Comparison of ENCODE assay signal across 1 cellular context in the genomic region with DNA sequence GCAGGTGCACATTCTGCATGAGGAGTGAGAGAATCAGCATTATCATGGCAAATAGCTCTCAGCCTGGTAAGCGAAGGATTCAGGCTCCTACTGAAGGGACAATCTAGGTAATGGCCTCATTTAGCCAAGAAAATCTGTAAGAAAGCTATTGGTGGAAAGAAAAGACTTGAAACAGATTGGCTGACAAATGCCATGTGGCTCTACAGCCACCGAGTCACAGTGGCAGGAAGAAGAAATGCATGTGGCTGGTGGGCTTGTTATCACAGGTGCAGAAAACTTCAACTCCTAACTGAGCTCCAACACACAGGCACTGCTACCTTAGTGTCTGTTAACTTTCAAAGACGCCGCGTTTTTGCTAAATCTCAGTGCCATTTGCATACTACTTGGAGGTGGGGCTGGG.
TF ChIP-seq lines count a peak whose summit lies in the region.

No MANE protein-coding gene starts in this region.

TF ChIP-seq in K562, 482 proteins besides CTCF, POLR2A, EP300 and RAD21:
- TF ChIP-seq KDM1A (IDR thresholded peaks at IDR 0.05), result no peak
- no peak for TF ChIP-seq ZNF165 (CRISPR knock-in tag; IDR thresholded peaks at IDR 0.05; ENCODE audit: borderline replicate concordance)
- no peak for TF ChIP-seq TEAD1 (CRISPR knock-in tag; IDR thresholded peaks at IDR 0.05)
- no peak for TF ChIP-seq ZNF57 (CRISPR knock-in tag; IDR thresholded peaks at IDR 0.05)
- no peak for TF ChIP-seq RBBP5 (IDR thresholded peaks at IDR 0.05; ENCODE audit: borderline replicate concordance, insufficient read depth, low read length, poor library complexity, severe bottlenecking)
- TF ChIP-seq SREBF2 (CRISPR knock-in tag; IDR thresholded peaks at IDR 0.05), result no peak
- no peak for TF ChIP-seq ZNF280A (IDR thresholded peaks at IDR 0.05; ENCODE audit: low read depth, partially characterized antibody)
- TF ChIP-seq NKRF (IDR thresholded peaks at IDR 0.05; ENCODE audit: borderline replicate concordance), result no peak
- TF ChIP-seq, protein P1, sequence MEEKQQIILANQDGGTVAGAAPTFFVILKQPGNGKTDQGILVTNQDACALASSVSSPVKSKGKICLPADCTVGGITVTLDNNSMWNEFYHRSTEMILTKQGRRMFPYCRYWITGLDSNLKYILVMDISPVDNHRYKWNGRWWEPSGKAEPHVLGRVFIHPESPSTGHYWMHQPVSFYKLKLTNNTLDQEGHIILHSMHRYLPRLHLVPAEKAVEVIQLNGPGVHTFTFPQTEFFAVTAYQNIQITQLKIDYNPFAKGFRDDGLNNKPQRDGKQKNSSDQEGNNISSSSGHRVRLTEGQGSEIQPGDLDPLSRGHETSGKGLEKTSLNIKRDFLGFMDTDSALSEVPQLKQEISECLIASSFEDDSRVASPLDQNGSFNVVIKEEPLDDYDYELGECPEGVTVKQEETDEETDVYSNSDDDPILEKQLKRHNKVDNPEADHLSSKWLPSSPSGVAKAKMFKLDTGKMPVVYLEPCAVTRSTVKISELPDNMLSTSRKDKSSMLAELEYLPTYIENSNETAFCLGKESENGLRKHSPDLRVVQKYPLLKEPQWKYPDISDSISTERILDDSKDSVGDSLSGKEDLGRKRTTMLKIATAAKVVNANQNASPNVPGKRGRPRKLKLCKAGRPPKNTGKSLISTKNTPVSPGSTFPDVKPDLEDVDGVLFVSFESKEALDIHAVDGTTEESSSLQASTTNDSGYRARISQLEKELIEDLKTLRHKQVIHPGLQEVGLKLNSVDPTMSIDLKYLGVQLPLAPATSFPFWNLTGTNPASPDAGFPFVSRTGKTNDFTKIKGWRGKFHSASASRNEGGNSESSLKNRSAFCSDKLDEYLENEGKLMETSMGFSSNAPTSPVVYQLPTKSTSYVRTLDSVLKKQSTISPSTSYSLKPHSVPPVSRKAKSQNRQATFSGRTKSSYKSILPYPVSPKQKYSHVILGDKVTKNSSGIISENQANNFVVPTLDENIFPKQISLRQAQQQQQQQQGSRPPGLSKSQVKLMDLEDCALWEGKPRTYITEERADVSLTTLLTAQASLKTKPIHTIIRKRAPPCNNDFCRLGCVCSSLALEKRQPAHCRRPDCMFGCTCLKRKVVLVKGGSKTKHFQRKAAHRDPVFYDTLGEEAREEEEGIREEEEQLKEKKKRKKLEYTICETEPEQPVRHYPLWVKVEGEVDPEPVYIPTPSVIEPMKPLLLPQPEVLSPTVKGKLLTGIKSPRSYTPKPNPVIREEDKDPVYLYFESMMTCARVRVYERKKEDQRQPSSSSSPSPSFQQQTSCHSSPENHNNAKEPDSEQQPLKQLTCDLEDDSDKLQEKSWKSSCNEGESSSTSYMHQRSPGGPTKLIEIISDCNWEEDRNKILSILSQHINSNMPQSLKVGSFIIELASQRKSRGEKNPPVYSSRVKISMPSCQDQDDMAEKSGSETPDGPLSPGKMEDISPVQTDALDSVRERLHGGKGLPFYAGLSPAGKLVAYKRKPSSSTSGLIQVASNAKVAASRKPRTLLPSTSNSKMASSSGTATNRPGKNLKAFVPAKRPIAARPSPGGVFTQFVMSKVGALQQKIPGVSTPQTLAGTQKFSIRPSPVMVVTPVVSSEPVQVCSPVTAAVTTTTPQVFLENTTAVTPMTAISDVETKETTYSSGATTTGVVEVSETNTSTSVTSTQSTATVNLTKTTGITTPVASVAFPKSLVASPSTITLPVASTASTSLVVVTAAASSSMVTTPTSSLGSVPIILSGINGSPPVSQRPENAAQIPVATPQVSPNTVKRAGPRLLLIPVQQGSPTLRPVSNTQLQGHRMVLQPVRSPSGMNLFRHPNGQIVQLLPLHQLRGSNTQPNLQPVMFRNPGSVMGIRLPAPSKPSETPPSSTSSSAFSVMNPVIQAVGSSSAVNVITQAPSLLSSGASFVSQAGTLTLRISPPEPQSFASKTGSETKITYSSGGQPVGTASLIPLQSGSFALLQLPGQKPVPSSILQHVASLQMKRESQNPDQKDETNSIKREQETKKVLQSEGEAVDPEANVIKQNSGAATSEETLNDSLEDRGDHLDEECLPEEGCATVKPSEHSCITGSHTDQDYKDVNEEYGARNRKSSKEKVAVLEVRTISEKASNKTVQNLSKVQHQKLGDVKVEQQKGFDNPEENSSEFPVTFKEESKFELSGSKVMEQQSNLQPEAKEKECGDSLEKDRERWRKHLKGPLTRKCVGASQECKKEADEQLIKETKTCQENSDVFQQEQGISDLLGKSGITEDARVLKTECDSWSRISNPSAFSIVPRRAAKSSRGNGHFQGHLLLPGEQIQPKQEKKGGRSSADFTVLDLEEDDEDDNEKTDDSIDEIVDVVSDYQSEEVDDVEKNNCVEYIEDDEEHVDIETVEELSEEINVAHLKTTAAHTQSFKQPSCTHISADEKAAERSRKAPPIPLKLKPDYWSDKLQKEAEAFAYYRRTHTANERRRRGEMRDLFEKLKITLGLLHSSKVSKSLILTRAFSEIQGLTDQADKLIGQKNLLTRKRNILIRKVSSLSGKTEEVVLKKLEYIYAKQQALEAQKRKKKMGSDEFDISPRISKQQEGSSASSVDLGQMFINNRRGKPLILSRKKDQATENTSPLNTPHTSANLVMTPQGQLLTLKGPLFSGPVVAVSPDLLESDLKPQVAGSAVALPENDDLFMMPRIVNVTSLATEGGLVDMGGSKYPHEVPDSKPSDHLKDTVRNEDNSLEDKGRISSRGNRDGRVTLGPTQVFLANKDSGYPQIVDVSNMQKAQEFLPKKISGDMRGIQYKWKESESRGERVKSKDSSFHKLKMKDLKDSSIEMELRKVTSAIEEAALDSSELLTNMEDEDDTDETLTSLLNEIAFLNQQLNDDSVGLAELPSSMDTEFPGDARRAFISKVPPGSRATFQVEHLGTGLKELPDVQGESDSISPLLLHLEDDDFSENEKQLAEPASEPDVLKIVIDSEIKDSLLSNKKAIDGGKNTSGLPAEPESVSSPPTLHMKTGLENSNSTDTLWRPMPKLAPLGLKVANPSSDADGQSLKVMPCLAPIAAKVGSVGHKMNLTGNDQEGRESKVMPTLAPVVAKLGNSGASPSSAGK (IDR thresholded peaks at IDR 0.05), result no peak
- TF ChIP-seq RFX1 (IDR thresholded peaks at IDR 0.05), result no peak
- TF ChIP-seq ATF7 (IDR thresholded peaks at IDR 0.05), result no peak
- TF ChIP-seq SP1 (CRISPR knock-in tag; IDR thresholded peaks at IDR 0.05), result no peak
- no peak for TF ChIP-seq THAP7 (CRISPR knock-in tag; IDR thresholded peaks at IDR 0.05)
TF ChIP-seq in K562: peak in this region for 0.
